6 cellular contexts compared by ENCODE assay signal in the genomic region with DNA sequence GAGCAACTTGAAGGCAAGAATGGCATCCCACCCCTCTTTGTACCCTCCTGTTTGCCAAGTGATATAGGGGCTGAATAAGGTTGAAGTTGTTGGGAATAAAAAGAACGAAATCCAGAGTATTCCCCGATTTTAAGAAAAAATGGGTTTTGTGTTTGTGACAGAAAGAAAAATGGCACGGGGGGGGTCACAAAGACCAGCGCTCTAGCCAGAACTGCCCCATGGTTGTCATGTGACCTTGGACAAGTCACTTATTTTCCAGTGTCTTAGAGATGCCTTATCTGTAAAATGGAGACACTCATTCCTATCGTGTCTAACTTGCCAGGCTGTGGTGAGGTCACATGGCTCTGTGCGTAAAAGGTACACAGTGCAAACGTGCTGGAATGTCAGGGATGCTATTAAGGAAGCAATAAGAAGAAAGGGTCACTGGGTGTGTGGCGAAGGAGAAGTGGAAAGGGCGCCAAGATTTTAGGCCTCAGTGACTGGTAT. TPM values are rescaled to one million over a fixed set of nuclear protein-coding genes. Genes with fewer than 3 reads are reported as not detected.
A peak's percentile ranks its signal among the peaks of the same experiment; 100 is the strongest.
DNase-seq lines count a peak whose midpoint lies in the region; ATAC-seq and TF ChIP-seq lines count a peak whose summit lies in the region.

No MANE protein-coding gene starts in this region.

- H3K27me3 ChIP-seq in prostate gland (replicated peaks; ENCODE audit: insufficient read depth), result no peaks in the 10 kb centered on the region

- H3K9me3 ChIP-seq in prostate gland, result no peaks in the 10 kb centered on the region

- no peak for ATAC-seq in HG02852 (IDR thresholded peaks at IDR 0.05; ENCODE audit: unreplicated experiment)

- DNase-seq in NB4 (ENCODE audit: low read depth), result no peak
- DNase-seq in dermis blood vessel endothelial cell, result peak; percentile 66
- peak; percentile 76 for DNase-seq in prostate gland (ENCODE audit: low spot score)
- no peak for DNase-seq in NCI-H1417 (lab: John Stamatoyannopoulos, UW)
- DNase-seq in stimulated activated CD4-positive, alpha-beta T cell treated with anti-CD3 and anti-CD28 coated beads, Interleukin-12 subunit alpha, Interleukin-12 subunit beta, amount 100 ng/mL, for 4 hours, result no peak

- TF ChIP-seq POLR2A in NB4 (IDR thresholded peaks at IDR 0.05; ENCODE audit: extremely low read depth, insufficient read length) (no peak), prostate gland (IDR thresholded peaks at IDR 0.05) (peak; percentile 45)

- WGBS in prostate gland, result 39% methylated on average over 9 of the region's 9 CpGs

- H3K4me3 ChIP-seq in NB4 (ENCODE audit: low read depth, low read length) (peak overlapping the region; percentile 62), prostate gland (peak overlapping the region; percentile 56 to 63)

- H3K27ac ChIP-seq in prostate gland, result peak overlapping the region; percentile 99

- no peaks in the 10 kb centered on the region for H3K4me1 ChIP-seq in prostate gland (replicated peaks)

- H3K36me3 ChIP-seq in prostate gland, result no peaks in the 10 kb centered on the region

- intact Hi-C loops in prostate gland (cut with DNase I), result loop anchor here (5.0 kb wide), 1 partner anchor 171 kb away; the partner anchor contains the start of gene MAP3K14

- TF ChIP-seq CTCF in NB4 (IDR thresholded peaks at IDR 0.05; ENCODE audit: low read depth, low read length), result no peak
- no peak for TF ChIP-seq CTCF in prostate gland (IDR thresholded peaks at IDR 0.05)

RNA-seq across cellular contexts. Expression of gene HEXIM1, which starts 1.6 kb away (rescaled TPM):
- total RNA-seq in dermis blood vessel endothelial cell, result 7.0 and 11.0 TPM in 2 replicates
- 10 to 100 TPM; 34.5 to 67.1 TPM for total RNA-seq in prostate gland

RNA-seq across cellular contexts. Expression of gene ACBD4, which starts 11.2 kb away (rescaled TPM):
- total RNA-seq in dermis blood vessel endothelial cell, result 4.5 and 4.9 TPM in 2 replicates
- total RNA-seq in prostate gland, result 10 to 100 TPM; 18.8 to 23.3 TPM

RNA-seq across cellular contexts. Expression of gene PLCD3, which starts 14.3 kb away (rescaled TPM):
- total RNA-seq in dermis blood vessel endothelial cell, result 51.3 and 51.4 TPM in 2 replicates
- 100 to 1,000 TPM in 1 of 2 donors, 10 to 100 TPM in 1; 34.7 to 154 TPM for total RNA-seq in prostate gland

RNA-seq across cellular contexts. Expression of gene HEXIM2, which starts 15.0 kb away (rescaled TPM):
- 4.1 and 4.8 TPM in 2 replicates for total RNA-seq in dermis blood vessel endothelial cell
- 10 to 100 TPM in 1 of 2 donors, 1 to 10 TPM in 1; 7.1 to 27.0 TPM for total RNA-seq in prostate gland

Comparison
In these comparisons a context has a peak if more than half of its experiments do, and no peak if none do; other contexts are left out.
1. DNase-seq: peak in dermis blood vessel endothelial cell (single experiment) and prostate gland (single experiment); none in NB4 (single experiment), NCI-H1417 (0 of 3) and stimulated activated CD4-positive, alpha-beta T cell treated with anti-CD3 and anti-CD28 coated beads, Interleukin-12 subunit alpha, Interleukin-12 subunit beta, amount 100 ng/mL, for 4 hours (single experiment).